In the genomic region with DNA sequence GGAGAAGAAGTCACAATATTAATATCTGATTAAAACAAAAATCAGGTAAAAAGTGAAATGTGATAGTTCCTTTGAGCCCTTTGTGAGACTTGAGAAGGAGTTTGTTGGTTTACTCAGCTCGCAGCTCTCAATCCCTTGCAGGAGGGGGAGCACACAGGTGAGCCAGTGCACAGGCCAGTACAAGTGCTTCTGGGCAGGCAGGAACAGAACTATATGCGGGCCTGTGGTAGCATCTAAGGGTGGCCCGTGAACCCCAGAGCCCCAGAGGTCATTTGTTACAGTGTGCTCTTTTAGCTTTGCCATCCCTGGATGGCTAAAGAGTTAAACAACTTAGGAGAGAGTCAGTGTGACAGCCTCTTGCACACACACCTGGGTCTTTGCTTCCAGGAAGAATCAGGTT, we compare ENCODE assay signal across 2 cellular contexts.
TF ChIP-seq lines count a peak whose summit lies in the region.

No MANE protein-coding gene starts in this region.

TF ChIP-seq in HepG2, 621 proteins besides CTCF, POLR2A, EP300 and RAD21 (continued from another document):
- TF ChIP-seq, protein P1, sequence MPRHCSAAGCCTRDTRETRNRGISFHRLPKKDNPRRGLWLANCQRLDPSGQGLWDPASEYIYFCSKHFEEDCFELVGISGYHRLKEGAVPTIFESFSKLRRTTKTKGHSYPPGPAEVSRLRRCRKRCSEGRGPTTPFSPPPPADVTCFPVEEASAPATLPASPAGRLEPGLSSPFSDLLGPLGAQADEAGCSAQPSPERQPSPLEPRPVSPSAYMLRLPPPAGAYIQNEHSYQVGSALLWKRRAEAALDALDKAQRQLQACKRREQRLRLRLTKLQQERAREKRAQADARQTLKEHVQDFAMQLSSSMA (CRISPR knock-in tag; IDR thresholded peaks at IDR 0.05), result no peak
- no peak for TF ChIP-seq IRF2 (CRISPR knock-in tag; IDR thresholded peaks at IDR 0.05)
- TF ChIP-seq, protein P2, sequence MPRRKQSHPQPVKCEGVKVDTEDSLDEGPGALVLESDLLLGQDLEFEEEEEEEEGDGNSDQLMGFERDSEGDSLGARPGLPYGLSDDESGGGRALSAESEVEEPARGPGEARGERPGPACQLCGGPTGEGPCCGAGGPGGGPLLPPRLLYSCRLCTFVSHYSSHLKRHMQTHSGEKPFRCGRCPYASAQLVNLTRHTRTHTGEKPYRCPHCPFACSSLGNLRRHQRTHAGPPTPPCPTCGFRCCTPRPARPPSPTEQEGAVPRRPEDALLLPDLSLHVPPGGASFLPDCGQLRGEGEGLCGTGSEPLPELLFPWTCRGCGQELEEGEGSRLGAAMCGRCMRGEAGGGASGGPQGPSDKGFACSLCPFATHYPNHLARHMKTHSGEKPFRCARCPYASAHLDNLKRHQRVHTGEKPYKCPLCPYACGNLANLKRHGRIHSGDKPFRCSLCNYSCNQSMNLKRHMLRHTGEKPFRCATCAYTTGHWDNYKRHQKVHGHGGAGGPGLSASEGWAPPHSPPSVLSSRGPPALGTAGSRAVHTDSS (CRISPR knock-in tag; conservative IDR thresholded peaks at IDR 0.05), result no peak
- TF ChIP-seq, protein P3, sequence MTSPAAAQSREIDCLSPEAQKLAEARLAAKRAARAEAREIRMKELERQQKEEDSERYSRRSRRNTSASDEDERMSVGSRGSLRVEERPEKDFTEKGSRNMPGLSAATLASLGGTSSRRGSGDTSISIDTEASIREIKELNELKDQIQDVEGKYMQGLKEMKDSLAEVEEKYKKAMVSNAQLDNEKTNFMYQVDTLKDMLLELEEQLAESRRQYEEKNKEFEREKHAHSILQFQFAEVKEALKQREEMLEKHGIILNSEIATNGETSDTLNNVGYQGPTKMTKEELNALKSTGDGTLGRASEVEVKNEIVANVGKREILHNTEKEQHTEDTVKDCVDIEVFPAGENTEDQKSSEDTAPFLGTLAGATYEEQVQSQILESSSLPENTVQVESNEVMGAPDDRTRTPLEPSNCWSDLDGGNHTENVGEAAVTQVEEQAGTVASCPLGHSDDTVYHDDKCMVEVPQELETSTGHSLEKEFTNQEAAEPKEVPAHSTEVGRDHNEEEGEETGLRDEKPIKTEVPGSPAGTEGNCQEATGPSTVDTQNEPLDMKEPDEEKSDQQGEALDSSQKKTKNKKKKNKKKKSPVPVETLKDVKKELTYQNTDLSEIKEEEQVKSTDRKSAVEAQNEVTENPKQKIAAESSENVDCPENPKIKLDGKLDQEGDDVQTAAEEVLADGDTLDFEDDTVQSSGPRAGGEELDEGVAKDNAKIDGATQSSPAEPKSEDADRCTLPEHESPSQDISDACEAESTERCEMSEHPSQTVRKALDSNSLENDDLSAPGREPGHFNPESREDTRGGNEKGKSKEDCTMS (CRISPR knock-in tag; conservative IDR thresholded peaks at IDR 0.05), result no peak
- TF ChIP-seq, protein P4, sequence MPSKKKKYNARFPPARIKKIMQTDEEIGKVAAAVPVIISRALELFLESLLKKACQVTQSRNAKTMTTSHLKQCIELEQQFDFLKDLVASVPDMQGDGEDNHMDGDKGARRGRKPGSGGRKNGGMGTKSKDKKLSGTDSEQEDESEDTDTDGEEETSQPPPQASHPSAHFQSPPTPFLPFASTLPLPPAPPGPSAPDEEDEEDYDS (CRISPR knock-in tag; IDR thresholded peaks at IDR 0.05), result no peak
- no peak for TF ChIP-seq ZBTB38 (CRISPR knock-in tag; IDR thresholded peaks at IDR 0.05)
- TF ChIP-seq NAIF1 (CRISPR knock-in tag; IDR thresholded peaks at IDR 0.05; ENCODE audit: borderline replicate concordance), result no peak
- TF ChIP-seq NFIC (IDR thresholded peaks at IDR 0.05; ENCODE audit: low read length), result no peak
- no peak for TF ChIP-seq SMAD1 (CRISPR knock-in tag; IDR thresholded peaks at IDR 0.05; ENCODE audit: borderline replicate concordance, low read depth)
- no peak for TF ChIP-seq SKI (IDR thresholded peaks at IDR 0.05; ENCODE audit: partially characterized antibody)
- no peak for TF ChIP-seq HNF4G (IDR thresholded peaks at IDR 0.05; ENCODE audit: borderline replicate concordance, low read depth, low read length)
- no peak for TF ChIP-seq HNF4G (CRISPR knock-in tag; IDR thresholded peaks at IDR 0.05; ENCODE audit: borderline replicate concordance, low read depth)
- no peak for TF ChIP-seq RFXAP (CRISPR knock-in tag; IDR thresholded peaks at IDR 0.05; ENCODE audit: borderline replicate concordance)
- no peak for TF ChIP-seq FOSL1 (CRISPR knock-in tag; IDR thresholded peaks at IDR 0.05; ENCODE audit: borderline replicate concordance)

TF ChIP-seq in GM12878, 131 proteins besides CTCF, POLR2A, EP300 and RAD21 (continued from another document):
- TF ChIP-seq, protein P5, sequence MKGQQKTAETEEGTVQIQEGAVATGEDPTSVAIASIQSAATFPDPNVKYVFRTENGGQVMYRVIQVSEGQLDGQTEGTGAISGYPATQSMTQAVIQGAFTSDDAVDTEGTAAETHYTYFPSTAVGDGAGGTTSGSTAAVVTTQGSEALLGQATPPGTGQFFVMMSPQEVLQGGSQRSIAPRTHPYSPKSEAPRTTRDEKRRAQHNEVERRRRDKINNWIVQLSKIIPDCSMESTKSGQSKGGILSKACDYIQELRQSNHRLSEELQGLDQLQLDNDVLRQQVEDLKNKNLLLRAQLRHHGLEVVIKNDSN (IDR thresholded peaks at IDR 0.05; ENCODE audit: borderline replicate concordance, extremely low read length, insufficient read depth, low read depth, low read length), result no peak
TF ChIP-seq in GM12878: peak in this region for 0.
